ENCODE assay signal across 13 cellular contexts in genomic region chr12:128806573-128806972, GRCh38. TPM values are rescaled to one million over a fixed set of nuclear protein-coding genes. Genes with fewer than 3 reads are reported as not detected.
"Had no signal": no experiment of that assay in that cellular context is flagged by ENCODE, and none has a peak within 500 bp of the region (broad histone marks: within the 10 kb centered on the region; RNA-seq: fewer than 3 reads in every experiment).

No MANE protein-coding gene starts in this region.

- H2AFZ ChIP-seq: neural progenitor cell had no signal

- H3K27ac ChIP-seq: esophagus squamous epithelium, neural progenitor cell, pancreas, prostate gland had no signal

- DNase-seq: esophagus squamous epithelium; foreskin fibroblast; mammary epithelial cell; mucosa of descending colon; naive thymus-derived CD8-positive, alpha-beta T cell; pancreas; retina; small intestine; stimulated activated CD4-positive, alpha-beta T cell treated with anti-CD3 and anti-CD28 coated beads, Interleukin-12 subunit alpha, Interleukin-12 subunit beta, amount 100 ng/mL, for 4 hours; stimulated activated naive CD4-positive, alpha-beta T cell treated with Interleukin-2 at 50 U/mL for 16 hours had no signal

- H3K9me3 ChIP-seq: mucosa of descending colon, pancreas, prostate gland had no signal

- H3K4me2 ChIP-seq: neural progenitor cell had no signal

- FAIRE-seq: pancreas, small intestine, urothelium cell line had no signal

- H3K27me3 Mint-ChIP-seq: naive thymus-derived CD8-positive, alpha-beta T cell had no signal

- H3K4me3 ChIP-seq: esophagus squamous epithelium, mucosa of descending colon, neural progenitor cell, pancreas, prostate gland had no signal

- H3K9ac ChIP-seq: neural progenitor cell had no signal

- H3K4me1 ChIP-seq: prostate gland had no signal

- H3K27me3 ChIP-seq: esophagus squamous epithelium, neural progenitor cell, pancreas had no signal

- H3K4me3 Mint-ChIP-seq: naive thymus-derived CD8-positive, alpha-beta T cell; neural progenitor cell had no signal

- H3K36me3 ChIP-seq: prostate gland had no signal

- ATAC-seq: naive thymus-derived CD8-positive, alpha-beta T cell had no signal

- H3K27ac Mint-ChIP-seq: neural progenitor cell had no signal

RNA-seq across cellular contexts. Expression of gene GLT1D1, which starts 46.7 kb away (rescaled TPM):
- total RNA-seq: mammary epithelial cell; naive thymus-derived CD8-positive, alpha-beta T cell had no signal
- polyA plus RNA-seq: mammary epithelial cell; naive thymus-derived CD8-positive, alpha-beta T cell had no signal
